Comparison of ENCODE assay signal across 17 cellular contexts in the genomic region with DNA sequence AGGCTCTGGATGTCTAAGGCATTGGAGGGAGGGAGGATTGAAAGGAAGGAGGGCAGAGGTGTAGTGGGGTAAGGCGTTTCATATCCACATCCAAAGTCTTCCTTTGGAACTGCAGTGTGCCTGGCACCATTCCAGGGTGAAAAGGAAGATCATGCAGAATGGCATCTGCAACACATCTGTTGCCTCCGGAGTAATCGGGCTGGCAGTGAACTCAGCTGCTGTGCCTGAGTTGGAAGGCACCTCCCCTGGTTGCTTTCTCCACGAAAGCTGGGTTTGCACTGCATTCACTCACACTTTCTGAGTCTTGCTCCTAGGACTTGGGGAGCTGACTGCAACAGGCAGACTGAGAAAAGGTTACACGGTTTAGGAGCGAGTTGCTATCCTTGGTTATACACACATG. TPM values are rescaled to one million over a fixed set of nuclear protein-coding genes. Genes with fewer than 3 reads are reported as not detected.
DNase-seq lines count a peak whose midpoint lies in the region; ATAC-seq and TF ChIP-seq lines count a peak whose summit lies in the region.
"Had no signal": no experiment of that assay in that cellular context is flagged by ENCODE, and none has a peak within 500 bp of the region (broad histone marks: within the 10 kb centered on the region; RNA-seq: fewer than 3 reads in every experiment).

No MANE protein-coding gene starts in this region.

- peaks cover 47 to 97% (median 57%) of the 10 kb centered on the region in 5 donors for H3K27me3 Mint-ChIP-seq in naive thymus-derived CD8-positive, alpha-beta T cell
- H3K27me3 Mint-ChIP-seq in nephron progenitor cell (ENCODE audit: low read depth, poor library complexity) = peaks cover 61% of the 10 kb centered on the region
- peaks cover 74% of the 10 kb centered on the region for H3K27me3 Mint-ChIP-seq in activated naive CD8-positive, alpha-beta T cell treated with anti-CD3 and anti-CD28 coated beads for 36 hours

- H3K9me3 ChIP-seq in BE2C (no peaks in the 10 kb centered on the region), GM23248 (ENCODE audit: low read depth) (no peaks in the 10 kb centered on the region), SK-N-MC (ENCODE audit: low read depth, low read length) (no peaks in the 10 kb centered on the region)

- H3K9ac ChIP-seq in GM23248 (no peak overlapping the region), SK-N-MC (ENCODE audit: insufficient read length) (peak overlapping the region; percentile 61)
- H3K9ac ChIP-seq: KMS-11 had no signal

- ATAC-seq in naive thymus-derived CD8-positive, alpha-beta T cell = no peak
- ATAC-seq in GM19463 (IDR thresholded peaks at IDR 0.05; ENCODE audit: unreplicated experiment) = no peak
- ATAC-seq: CD8-positive, alpha-beta T cell had no signal

- in situ Hi-C loops in GM23248 (cut with MboI) = no loop called here

- H3K4me2 ChIP-seq in GM23248 (ENCODE audit: unreplicated experiment) = no peak overlapping the region
- H3K4me2 ChIP-seq: KMS-11, PC-9 had no signal

- H3K4me3 ChIP-seq in BE2C (ENCODE audit: low read depth, low read length) (no peak overlapping the region), GM23248 (no peak overlapping the region), SK-N-MC (peak overlapping the region; percentile 56), foreskin fibroblast (ENCODE audit: low read depth in 1 of 2, low read length in 2 of 2) (no peak overlapping the region)
- H3K4me3 ChIP-seq: PC-9 had no signal

- H2AFZ ChIP-seq in GM23248 = no peak overlapping the region
- H2AFZ ChIP-seq: PC-9 had no signal

- no peaks in the 10 kb centered on the region for H3F3A ChIP-seq in GM23248 (ENCODE audit: insufficient read depth)

- no peaks in the 10 kb centered on the region for H3K4me1 ChIP-seq in BE2C
- H3K4me1 ChIP-seq in GM23248 (ENCODE audit: insufficient read depth) = no peaks in the 10 kb centered on the region

- no peaks in the 10 kb centered on the region for H3K79me2 ChIP-seq in GM23248 (ENCODE audit: insufficient read depth)

- H3K4me3 Mint-ChIP-seq in naive thymus-derived CD8-positive, alpha-beta T cell = no peak overlapping the region
- no peak overlapping the region for H3K4me3 Mint-ChIP-seq in nephron progenitor cell
- no peak overlapping the region for H3K4me3 Mint-ChIP-seq in activated naive CD8-positive, alpha-beta T cell treated with anti-CD3 and anti-CD28 coated beads for 36 hours
- H3K4me3 Mint-ChIP-seq: B cell; CD8-positive, alpha-beta T cell; T-helper 1 cell treated with Interleukin-12 subunit alpha and Interleukin-12 subunit beta and Interleukin-4 antibody, amounts not matched to agents 30 μg/mL and 1 μg/mL, for 36 hours had no signal

- POLR2A ChIA-PET in naive thymus-derived CD8-positive, alpha-beta T cell (lab: Charles Lee) = no interaction called here

- H3K9me2 ChIP-seq in GM23248 (ENCODE audit: insufficient read depth) = no peaks in the 10 kb centered on the region

- WGBS in GM23248 (ENCODE audit: low coverage in 1 of 2, low lambda C conversion rate in 2 of 2, missing lambda C conversion rate in 2 of 2), 2 experiments = 5% methylated on average over 6 of the region's 6 CpGs

- H3K36me3 ChIP-seq in BE2C (no peaks in the 10 kb centered on the region), GM23248 (ENCODE audit: low read depth) (no peaks in the 10 kb centered on the region), SK-N-MC (ENCODE audit: insufficient read depth, low read length) (peaks cover 9% of the 10 kb centered on the region; the same call in 1 of the 2 replicates)

- H3K27me3 ChIP-seq in BE2C = peaks cover 10% of the 10 kb centered on the region
- H3K27me3 ChIP-seq in GM23248 (replicated peaks; ENCODE audit: insufficient read depth) = peaks cover 65% of the 10 kb centered on the region

- peaks cover 0 to 3% (median 0%) of the 10 kb centered on the region in 4 donors for H3K4me1 Mint-ChIP-seq in naive thymus-derived CD8-positive, alpha-beta T cell
- no peaks in the 10 kb centered on the region for H3K4me1 Mint-ChIP-seq in nephron progenitor cell
- H3K4me1 Mint-ChIP-seq in activated naive CD8-positive, alpha-beta T cell treated with anti-CD3 and anti-CD28 coated beads for 36 hours = no peaks in the 10 kb centered on the region
- H3K4me1 Mint-ChIP-seq: B cell had no signal

- H3K27ac ChIP-seq in GM23248 = no peak overlapping the region
- H3K27ac ChIP-seq in SK-N-MC = peak overlapping the region; percentile 93
- H3K27ac ChIP-seq: HL-60, KMS-11, PC-9 had no signal

- H3K36me3 Mint-ChIP-seq in naive thymus-derived CD8-positive, alpha-beta T cell = no peaks in the 10 kb centered on the region
- no peaks in the 10 kb centered on the region for H3K36me3 Mint-ChIP-seq in nephron progenitor cell (ENCODE audit: low read depth)
- H3K36me3 Mint-ChIP-seq in activated naive CD8-positive, alpha-beta T cell treated with anti-CD3 and anti-CD28 coated beads for 36 hours = no peaks in the 10 kb centered on the region
- H3K36me3 Mint-ChIP-seq: CD8-positive, alpha-beta T cell had no signal

- TF ChIP-seq CTCF in BE2C (IDR thresholded peaks at IDR 0.05; ENCODE audit: low read depth, low read length) (no peak), foreskin fibroblast (IDR thresholded peaks at IDR 0.05; ENCODE audit: low read depth, low read length) (no peak), nephron progenitor cell (IDR thresholded peaks at IDR 0.05) (no peak)

- DNase-seq in BE2C (peak; percentile 11), GM23248 (peak; percentile 26), SK-N-MC (ENCODE audit: low read depth, low spot score) (no peak), foreskin fibroblast (peak; percentile 18 to 76), nephron progenitor cell (no peak)
- DNase-seq in naive thymus-derived CD8-positive, alpha-beta T cell = no peak
- no peak for DNase-seq in activated naive CD8-positive, alpha-beta T cell treated with anti-CD3 and anti-CD28 coated beads for 36 hours
- DNase-seq: CD8-positive, alpha-beta T cell; NCI-H1105 treated with DMSO at 0.1 percent for 48 hours; NCI-H187 treated with DMSO at 0.1 percent for 48 hours; NCI-H526; PC-9 had no signal

- H3K27ac Mint-ChIP-seq in naive thymus-derived CD8-positive, alpha-beta T cell = no peak overlapping the region
- H3K27ac Mint-ChIP-seq in nephron progenitor cell = no peak overlapping the region
- H3K27ac Mint-ChIP-seq in activated naive CD8-positive, alpha-beta T cell treated with anti-CD3 and anti-CD28 coated beads for 36 hours = no peak overlapping the region
- H3K27ac Mint-ChIP-seq: B cell; CD8-positive, alpha-beta T cell; T-helper 1 cell treated with Interleukin-12 subunit alpha and Interleukin-12 subunit beta and Interleukin-4 antibody, amounts not matched to agents 30 μg/mL and 1 μg/mL, for 36 hours had no signal

- H4K20me1 ChIP-seq in GM23248 (ENCODE audit: insufficient read depth) = no peaks in the 10 kb centered on the region

- H3K9me3 Mint-ChIP-seq in naive thymus-derived CD8-positive, alpha-beta T cell = peaks cover 0 to 2% (median 0%) of the 10 kb centered on the region in 9 donors
- peaks cover 16% of the 10 kb centered on the region for H3K9me3 Mint-ChIP-seq in nephron progenitor cell
- H3K9me3 Mint-ChIP-seq in activated naive CD8-positive, alpha-beta T cell treated with anti-CD3 and anti-CD28 coated beads for 36 hours = no peaks in the 10 kb centered on the region
- H3K9me3 Mint-ChIP-seq: CD8-positive, alpha-beta T cell; T-helper 1 cell treated with Interleukin-12 subunit alpha and Interleukin-12 subunit beta and Interleukin-4 antibody, amounts not matched to agents 30 μg/mL and 1 μg/mL, for 36 hours had no signal

RNA-seq across cellular contexts. Expression of a gene that starts 30.3 kb away (rescaled TPM):
- polyA plus RNA-seq in BE2C (2012; ENCODE audit: insufficient read depth, insufficient read length, low read depth) = 45.3 TPM
- 7.7 and 16.7 TPM in 2 replicates for total RNA-seq in GM23248 (2014; rRNA removed; shearing (Covaris generic))
- 62.0 and 63.9 TPM in 2 replicates for polyA plus RNA-seq in GM23248 (2016; fragmentation: Nextera tagmentation; extraction: Ambion mirVana)
- 10 to 100 TPM; 36.6 to 42.4 TPM for total RNA-seq in naive thymus-derived CD8-positive, alpha-beta T cell
- polyA plus RNA-seq in naive thymus-derived CD8-positive, alpha-beta T cell = 100 to 1,000 TPM; 102 to 151 (median 116) TPM
- 10 to 100 TPM; 56.8 to 57.8 TPM for total RNA-seq in activated naive CD8-positive, alpha-beta T cell treated with anti-CD3 and anti-CD28 coated beads for 36 hours

Comparison
In these comparisons a context has a peak if more than half of its experiments do, and no peak if none do; other contexts are left out.
1. DNase-seq: peak in BE2C (single experiment), GM23248 (single experiment) and foreskin fibroblast (2 of 2); none in SK-N-MC (single experiment), naive thymus-derived CD8-positive, alpha-beta T cell (0 of 10), nephron progenitor cell (single experiment) and activated naive CD8-positive, alpha-beta T cell treated with anti-CD3 and anti-CD28 coated beads for 36 hours (single experiment).